1 cellular context compared by ENCODE assay signal in genomic region chr10:97736403-97736901, GRCh38.
TF ChIP-seq lines count a peak whose summit lies in the region.

No MANE protein-coding gene starts in this region.

TF ChIP-seq in A549, 52 proteins besides CTCF, POLR2A, EP300 and RAD21 (continued from another document):
- TF ChIP-seq MAZ (IDR thresholded peaks at IDR 0.05; ENCODE audit: borderline replicate concordance, low read depth, low read length) (no peak), CEBPB (IDR thresholded peaks at IDR 0.05) (no peak), ZSCAN20 (CRISPR knock-in tag; IDR thresholded peaks at IDR 0.05) (peak; percentile 87; the same call in 1 of the 2 replicates), TP53 (CRISPR knock-in tag; IDR thresholded peaks at IDR 0.05) (peak; percentile 95), HDAC2 (IDR thresholded peaks at IDR 0.05) (no peak), FOXS1 (CRISPR knock-in tag; IDR thresholded peaks at IDR 0.05) (no peak), RNF2 (IDR thresholded peaks at IDR 0.05; ENCODE audit: borderline replicate concordance, low read depth) (peak; percentile 97; the same call in 1 of the 2 replicates), EHMT2 (IDR thresholded peaks at IDR 0.05; ENCODE audit: low read depth) (no peak), HOXB13 (CRISPR knock-in tag; IDR thresholded peaks at IDR 0.05; ENCODE audit: low read depth) (no peak), SREBF2 (IDR thresholded peaks at IDR 0.05) (no peak), HMGXB4 (CRISPR knock-in tag; IDR thresholded peaks at IDR 0.05; ENCODE audit: borderline replicate concordance) (0 out of 2 replicates have a peak, but pooled peaks have one; percentile 11), RFX5 (IDR thresholded peaks at IDR 0.05) (0 out of 2 replicates have a peak, but pooled peaks have one; percentile 39)
